23 cellular contexts compared by ENCODE assay signal in genomic region chr2:236876642-236877041, GRCh38.
DNase-seq lines count a peak whose midpoint lies in the region; ATAC-seq and TF ChIP-seq lines count a peak whose summit lies in the region.
"Had no signal": no experiment of that assay in that cellular context is flagged by ENCODE, and none has a peak within 500 bp of the region (broad histone marks: within the 10 kb centered on the region; RNA-seq: fewer than 3 reads in every experiment).

No MANE protein-coding gene starts in this region.

- intact Hi-C loops in left lung (cut with DNase I): no loop called here

- peaks cover 5 to 53% of the 10 kb centered on the region in 2 donors for H3K27me3 ChIP-seq in left lung
- H3K27me3 ChIP-seq: breast epithelium, uterus had no signal

- ATAC-seq in left lung: peak; percentile 84
- ATAC-seq: activated CD8-positive, alpha-beta memory T cell treated with anti-CD3 and anti-CD28 coated beads, Interleukin-2, amount 10 ng/mL, durations not matched to agents 7 days and 5 days; naive thymus-derived CD8-positive, alpha-beta T cell had no signal

- no peak overlapping the region for H3K27ac ChIP-seq in left lung
- H3K27ac ChIP-seq: uterus, WERI-Rb-1 had no signal

- H3K4me1 ChIP-seq in left lung: peaks cover 0 to 15% of the 10 kb centered on the region in 2 donors
- H3K4me1 ChIP-seq: breast epithelium, uterus had no signal

- TF ChIP-seq CTCF in left lung (IDR thresholded peaks at IDR 0.05): no peak

- H3K9me3 ChIP-seq in left lung: no peaks in the 10 kb centered on the region
- H3K9me3 ChIP-seq: breast epithelium, uterus had no signal

- no peaks in the 10 kb centered on the region for H3K36me3 ChIP-seq in left lung
- H3K36me3 ChIP-seq: breast epithelium, uterus, WERI-Rb-1 had no signal

- no peak overlapping the region for H3K4me3 ChIP-seq in left lung
- H3K4me3 ChIP-seq: breast epithelium, uterus had no signal

- DNase-seq in DMS153 treated with DMSO at 0.1 percent for 48 hours (lab: John Stamatoyannopoulos, UW; ENCODE audit: unreplicated experiment): peak; percentile 96
- peak; percentile 74 for DNase-seq in NCI-H1105 (lab: John Stamatoyannopoulos, UW)
- peak; percentile 96 for DNase-seq in NCI-H748 treated with DMSO at 0.1 percent for 48 hours (lab: John Stamatoyannopoulos, UW)
- DNase-seq in left lung: no peak
- no peak for DNase-seq in AG08396 (ENCODE audit: low spot score)
- DNase-seq in SIG-M5 treated with dmso at 0.1 percent for 504 hours (lab: John Stamatoyannopoulos, UW; ENCODE audit: unreplicated experiment): no peak
- DNase-seq in NCI-H2171 (lab: John Stamatoyannopoulos, UW): no peak
- DNase-seq in RKO (ENCODE audit: low spot score): no peak
- DNase-seq: activated CD4-positive, alpha-beta T cell treated with anti-CD3 and anti-CD28 coated beads, Interleukin-2, amount 50 U/mL, for 1 hour; activated CD8-positive, alpha-beta memory T cell treated with anti-CD3 and anti-CD28 coated beads, Interleukin-2, amount 10 ng/mL, durations not matched to agents 7 days and 5 days; activated naive CD4-positive, alpha-beta T cell treated with anti-CD3 and anti-CD28 coated beads, Interleukin-2, amount 50 U/mL, for 16 hours; amygdala; effector CD8-positive, alpha-beta T cell; foreskin fibroblast; midbrain; naive thymus-derived CD8-positive, alpha-beta T cell; NCI-H146; NCI-H446 treated with DMSO at 0.1 percent for 48 hours; RPMI8226; small intestine; WERI-Rb-1 had no signal

Comparison
In these comparisons a context has a peak if more than half of its experiments do, and no peak if none do; other contexts are left out.
1. DNase-seq: peak in DMS153 treated with DMSO at 0.1 percent for 48 hours (single experiment), NCI-H1105 (single experiment) and NCI-H748 treated with DMSO at 0.1 percent for 48 hours (single experiment); none in left lung (0 of 2), AG08396 (single experiment), SIG-M5 treated with dmso at 0.1 percent for 504 hours (single experiment), NCI-H2171 (single experiment) and RKO (single experiment).